In genomic region chr2:203948733-203949132, GRCh38 we compare ENCODE assay signal across 15 cellular contexts. TPM values are rescaled to one million over a fixed set of nuclear protein-coding genes. Genes with fewer than 3 reads are reported as not detected.
DNase-seq lines count a peak whose midpoint lies in the region; ATAC-seq and TF ChIP-seq lines count a peak whose summit lies in the region.
"Had no signal": no experiment of that assay in that cellular context is flagged by ENCODE, and none has a peak within 500 bp of the region (broad histone marks: within the 10 kb centered on the region; RNA-seq: fewer than 3 reads in every experiment).

No MANE protein-coding gene starts in this region.

- H3K27ac ChIP-seq in OCI-LY7 (ENCODE audit: low read depth, low read length, poor library complexity, severe bottlenecking): no peak overlapping the region
- H3K27ac ChIP-seq: C4-2B, heart left ventricle, SK-N-MC had no signal

- H3K36me3 ChIP-seq in OCI-LY7 (ENCODE audit: insufficient read depth, low read length): no peaks in the 10 kb centered on the region
- H3K36me3 ChIP-seq: heart left ventricle had no signal

- H3K27ac Mint-ChIP-seq in activated T-helper 17 cell treated with anti-CD3 and anti-CD28 coated beads, Interleukin-2, amount 50 U/mL, for 72 hours: peak overlapping the region; percentile 81

- no peak overlapping the region for H2AFZ ChIP-seq in OCI-LY7 (ENCODE audit: low read length)

- peaks cover 100% of the 10 kb centered on the region for H3K36me3 Mint-ChIP-seq in activated T-helper 17 cell treated with anti-CD3 and anti-CD28 coated beads, Interleukin-2, amount 50 U/mL, for 72 hours (ENCODE audit: low read depth)

- H3K4me3 Mint-ChIP-seq in activated T-helper 17 cell treated with anti-CD3 and anti-CD28 coated beads, Interleukin-2, amount 50 U/mL, for 72 hours: peak overlapping the region; percentile 98

- no peaks in the 10 kb centered on the region for H3K79me2 ChIP-seq in OCI-LY7 (ENCODE audit: insufficient read depth, low read depth, low read length)

- POLR2A ChIA-PET in GM10248 (lab: Yijun Ruan, JAX) (no interaction called here), OCI-LY7 (lab: Charles Lee) (interaction anchor here (0.6 kb wide), 1 partner anchor 1058 kb away, joined by 3 read pairs; no protein-coding TSS in a partner anchor)

- no peaks in the 10 kb centered on the region for H3K9me3 ChIP-seq in OCI-LY7 (ENCODE audit: low read length)
- H3K9me3 ChIP-seq: heart left ventricle had no signal

- intact Hi-C loops in OCI-LY7 (cut with micrococcal nuclease; ENCODE audit: unreplicated experiment): no loop called here

- H3K4me3 ChIP-seq in OCI-LY7 (ENCODE audit: low read depth, low read length, poor library complexity, severe bottlenecking): no peak overlapping the region
- H3K4me3 ChIP-seq: heart left ventricle, SK-N-MC had no signal

- H3K9me2 ChIP-seq in OCI-LY7 (ENCODE audit: insufficient read depth, low read length): no peaks in the 10 kb centered on the region

- H3K27me3 Mint-ChIP-seq in activated T-helper 17 cell treated with anti-CD3 and anti-CD28 coated beads, Interleukin-2, amount 50 U/mL, for 72 hours: no peaks in the 10 kb centered on the region

- H3K9me3 Mint-ChIP-seq in activated T-helper 17 cell treated with anti-CD3 and anti-CD28 coated beads, Interleukin-2, amount 50 U/mL, for 72 hours: no peaks in the 10 kb centered on the region

- H3K4me1 Mint-ChIP-seq in activated T-helper 17 cell treated with anti-CD3 and anti-CD28 coated beads, Interleukin-2, amount 50 U/mL, for 72 hours: peaks cover 54% of the 10 kb centered on the region

- BruUV-seq in OCI-LY7 (replicated peaks; lab: Mats Ljungman, UMichigan): no TSS peak

- H3K4me2 ChIP-seq in OCI-LY7 (ENCODE audit: low read length): no peak overlapping the region

- H4K20me1 ChIP-seq in OCI-LY7 (ENCODE audit: insufficient read depth, low read length): no peaks in the 10 kb centered on the region

- DNase-seq in GM10248 (ENCODE audit: extremely low spot score) (peak; percentile 26), ecto neural progenitor cell (ENCODE audit: low spot score) (no peak), OCI-LY7 (ENCODE audit: low spot score) (no peak)
- DNase-seq: heart left ventricle; NCI-H1092; NCI-H748 treated with DMSO at 0.1 percent for 48 hours; stimulated activated CD8-positive, alpha-beta memory T cell treated with anti-CD3 and anti-CD28 coated beads, Interleukin-4, amount 100 ng/mL, for 48 hours had no signal

- no peaks in the 10 kb centered on the region for H3K4me1 ChIP-seq in OCI-LY7 (ENCODE audit: insufficient read depth, low read length, poor library complexity, severe bottlenecking)
- H3K4me1 ChIP-seq: heart left ventricle had no signal

- ATAC-seq in GM18867 (IDR thresholded peaks at IDR 0.05; ENCODE audit: unreplicated experiment): peak; percentile 58
- ATAC-seq in HG02938 (IDR thresholded peaks at IDR 0.05; ENCODE audit: unreplicated experiment): peak; percentile 45
- peak; percentile 35 for ATAC-seq in activated T-helper 17 cell treated with anti-CD3 and anti-CD28 coated beads, Interleukin-2, amount 50 U/mL, for 72 hours (replicated peaks)
- no peak for ATAC-seq in HG02759 (IDR thresholded peaks at IDR 0.05; ENCODE audit: unreplicated experiment)
- ATAC-seq in GM19397 (IDR thresholded peaks at IDR 0.05; ENCODE audit: unreplicated experiment): no peak
- ATAC-seq: heart left ventricle had no signal

- CTCF ChIA-PET in GM10248 (lab: Yijun Ruan, JAX): interaction anchor here (1.1 to 1.2 kb wide), 2 partner anchors 9 to 13 kb away, joined by 3 to 5 read pairs; partner anchors contain the start of gene ICOS
- CTCF ChIA-PET in OCI-LY7 (lab: Charles Lee; ENCODE audit: unreplicated experiment): no interaction called here

- TF ChIP-seq CTCF in GM10248 (IDR thresholded peaks at IDR 0.05; ENCODE audit: control extremely low read depth, extremely low read depth, low read depth, missing control alignments) (no peak), OCI-LY7 (conservative IDR thresholded peaks at IDR 0.05; ENCODE audit: low read length) (no peak)

RNA-seq across cellular contexts. Expression of gene ICOS, which starts 12.2 kb away (rescaled TPM):
- total RNA-seq in activated T-helper 17 cell treated with anti-CD3 and anti-CD28 coated beads, Interleukin-2, amount 50 U/mL, for 72 hours: 100 to 1,000 TPM; 146 to 194 TPM
- not detected in 2 replicates for total RNA-seq in OCI-LY7 (2014; rRNA removed; shearing (Covaris generic))
- not detected in 2 replicates for total RNA-seq in OCI-LY7 (2022)
- total RNA-seq: endothelial cell of umbilical vein had no signal

Comparison
In these comparisons a context has a peak if more than half of its experiments do, and no peak if none do; other contexts are left out.
1. ATAC-seq: peak in GM18867 (single experiment), HG02938 (single experiment) and activated T-helper 17 cell treated with anti-CD3 and anti-CD28 coated beads, Interleukin-2, amount 50 U/mL, for 72 hours (single experiment); none in HG02759 (single experiment) and GM19397 (single experiment).
2. RNA of gene ICOS, which starts 12.2 kb away (total RNA-seq): 146 to 194 TPM in activated T-helper 17 cell treated with anti-CD3 and anti-CD28 coated beads, Interleukin-2, amount 50 U/mL, for 72 hours; not detected in OCI-LY7; every median in the first group is over 100 times any median in the second.